23 cellular contexts compared by ENCODE assay signal in genomic region chr6:1110164-1110563, GRCh38.
DNase-seq lines count a peak whose midpoint lies in the region; ATAC-seq, FAIRE-seq and TF ChIP-seq lines count a peak whose summit lies in the region.
"Had no signal": no experiment of that assay in that cellular context is flagged by ENCODE, and none has a peak within 500 bp of the region (broad histone marks: within the 10 kb centered on the region; RNA-seq: fewer than 3 reads in every experiment).

No MANE protein-coding gene starts in this region.

- H3K27ac ChIP-seq in right lobe of liver, result no peak overlapping the region
- H3K27ac ChIP-seq: neutrophil, thoracic aorta had no signal

- intact Hi-C loops in right lobe of liver (cut with DNase I), result no loop called here

- peak; percentile 35 for TF ChIP-seq CTCF in D721Med (IDR thresholded peaks at IDR 0.05; ENCODE audit: insufficient read depth, missing control alignments)
- peak in 1 of 4 donors; percentile 23 for TF ChIP-seq CTCF in right lobe of liver (IDR thresholded peaks at IDR 0.05)

- FAIRE-seq in D721Med (lab: Jason Lieb, UNC), result peak; percentile 60
- FAIRE-seq: colon, islet of Langerhans had no signal

- no peak overlapping the region for H3K4me3 ChIP-seq in right lobe of liver
- H3K4me3 ChIP-seq: lung, thoracic aorta had no signal

- H3K4me1 ChIP-seq in right lobe of liver, result no peaks in the 10 kb centered on the region

- ATAC-seq in right lobe of liver (peak in 3 of 4 donors; percentile 24 to 64 (median 38)), GM18502 (IDR thresholded peaks at IDR 0.05; ENCODE audit: poor library complexity, unreplicated experiment) (no peak), GM21786 (IDR thresholded peaks at IDR 0.05; ENCODE audit: unreplicated experiment) (no peak), HG02571 (IDR thresholded peaks at IDR 0.05; ENCODE audit: unreplicated experiment) (no peak)
- ATAC-seq: stimulated activated effector memory CD8-positive, alpha-beta T cell treated with anti-CD3 and anti-CD28 coated beads, Interleukin-12 subunit alpha, Interleukin-12 subunit beta, amount 100 ng/mL, for 72 hours had no signal

- no peak for TF ChIP-seq POLR2A in right lobe of liver (IDR thresholded peaks at IDR 0.05)

- 89% methylated on average over 2 of the region's 2 CpGs for WGBS in right lobe of liver (ENCODE audit: insufficient coverage, low coverage, low lambda C conversion rate, missing lambda C conversion rate)

- H3K9me3 ChIP-seq in right lobe of liver, result no peaks in the 10 kb centered on the region
- H3K9me3 ChIP-seq: neutrophil, SK-N-SH, thoracic aorta had no signal

- no peaks in the 10 kb centered on the region for H3K27me3 ChIP-seq in right lobe of liver
- H3K27me3 ChIP-seq: neutrophil had no signal

- DNase-seq in D721Med (ENCODE audit: insufficient read length, low spot score) (peak; percentile 40), HT1080 (ENCODE audit: low read depth) (peak; percentile 33), SW480 (ENCODE audit: low spot score) (peak; percentile 50), right lobe of liver (no peak)
- DNase-seq: activated CD4-positive, CD25-positive, alpha-beta regulatory T cell treated with anti-CD3 and anti-CD28 coated beads, Interleukin-2, amount 50 U/mL, for 72 hours; activated naive CD8-positive, alpha-beta T cell treated with anti-CD3 and anti-CD28 coated beads for 36 hours; COR-L47; GF-D8; hippocampal formation; Kasumi-1; NCI-H1417; NCI-H774; SK-N-SH; T1000 had no signal

- no peaks in the 10 kb centered on the region for H3K36me3 ChIP-seq in right lobe of liver
- H3K36me3 ChIP-seq: neutrophil, thoracic aorta had no signal

Comparison
In these comparisons a context has a peak if more than half of its experiments do, and no peak if none do; other contexts are left out.
1. DNase-seq: peak in D721Med (single experiment), HT1080 (single experiment) and SW480 (single experiment); none in right lobe of liver (0 of 3).
2. ATAC-seq: peak in right lobe of liver (3 of 4); none in GM18502 (single experiment), GM21786 (single experiment) and HG02571 (single experiment).